Comparison of ENCODE assay signal across 8 cellular contexts in the genomic region with DNA sequence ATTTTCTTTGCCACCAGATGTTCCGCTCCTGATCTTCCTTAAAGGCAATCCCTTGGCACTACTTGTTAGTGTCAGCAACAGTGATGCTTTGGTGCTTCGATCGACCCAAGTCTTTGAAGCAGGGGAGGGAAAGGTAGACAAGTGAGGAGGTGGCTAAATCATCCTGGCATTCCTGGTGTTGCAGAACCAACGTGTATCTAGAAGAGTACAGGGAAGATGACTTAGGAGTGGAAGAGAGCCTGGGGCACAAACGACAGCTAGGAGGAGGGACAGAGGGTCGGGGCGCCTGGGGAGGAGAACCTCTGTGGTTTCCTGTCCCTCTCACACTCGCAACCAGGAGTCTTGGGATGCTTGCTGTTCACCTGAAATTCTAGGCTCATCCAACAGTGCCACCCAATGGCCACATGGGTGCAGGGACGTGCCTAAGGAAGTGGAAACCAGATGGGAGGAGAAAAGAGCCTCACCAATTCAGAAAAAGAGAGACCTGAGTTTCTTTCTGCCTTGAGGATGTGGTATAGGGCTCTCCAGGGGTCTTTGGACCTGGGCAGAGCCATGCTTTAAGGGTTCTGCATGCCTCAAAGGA. TPM values are rescaled to one million over a fixed set of nuclear protein-coding genes. Genes with fewer than 3 reads are reported as not detected.
DNase-seq lines count a peak whose midpoint lies in the region; ATAC-seq and TF ChIP-seq lines count a peak whose summit lies in the region.

No MANE protein-coding gene starts in this region.

- DNase-seq in NCI-H524 (lab: John Stamatoyannopoulos, UW) (peak; percentile 72 to 75), NCI-H524 treated with DMSO at 0.1 percent for 48 hours (lab: John Stamatoyannopoulos, UW) (no peak), NCI-H1092 treated with DMSO at 0.1 percent for 48 hours (lab: John Stamatoyannopoulos, UW) (peak; percentile 72), SK-N-DZ (ENCODE audit: low spot score) (peak; percentile 51), body of pancreas (peak; percentile 76 to 82 (median 78)), iPS-NIHi7 (ENCODE audit: extremely low spot score) (peak; percentile 78)
- peak; percentile 59 to 68 for DNase-seq in stimulated activated CD4-positive, alpha-beta T cell treated with anti-CD3 and anti-CD28 coated beads, Interleukin-2, amount 100 ng/mL, for 24 hours

- peak; percentile 60 to 90 (median 85) for TF ChIP-seq CTCF in body of pancreas (IDR thresholded peaks at IDR 0.05)

- no peaks in the 10 kb centered on the region for H3K27me3 ChIP-seq in body of pancreas

- peak; percentile 68 for ATAC-seq in body of pancreas
- no peak for ATAC-seq in GM21423 (IDR thresholded peaks at IDR 0.05; ENCODE audit: unreplicated experiment)

- H3K4me3 ChIP-seq in body of pancreas, result no peak overlapping the region

- H3K9me3 ChIP-seq in body of pancreas, result no peaks in the 10 kb centered on the region

- peaks cover 11% of the 10 kb centered on the region for H3K4me1 ChIP-seq in body of pancreas

- H3K36me3 ChIP-seq in body of pancreas (replicated peaks in 1 of 2; ENCODE audit: insufficient read depth in 1 of 2, low read depth in 2 of 2), result no peaks in the 10 kb centered on the region

- TF ChIP-seq POLR2A in body of pancreas (IDR thresholded peaks at IDR 0.05), result no peak

- WGBS in body of pancreas, 2 donors, result 11 to 17% methylated on average over 9 of the region's 9 CpGs

- intact Hi-C loops in body of pancreas (cut with DNase I), result no loop called here

- no peak overlapping the region for H3K27ac ChIP-seq in body of pancreas

RNA-seq across cellular contexts. Expression of a gene that starts 9.5 kb away (rescaled TPM):
- not detected in 2 replicates for polyA plus RNA-seq in SK-N-DZ (2014; cell fraction: cytosol; rRNA removed)
- polyA plus RNA-seq in SK-N-DZ (2014; cell fraction: nucleus; rRNA removed), result 0.12 TPM in 1 of 2 replicates, not detected in the other
- 1 to 10 TPM; 1.3 TPM for total RNA-seq in body of pancreas

RNA-seq across cellular contexts. Expression of a gene that starts 59.1 kb away (rescaled TPM):
- polyA plus RNA-seq in SK-N-DZ (2014; cell fraction: cytosol; rRNA removed), result 0.07 and 0.09 TPM in 2 replicates
- polyA plus RNA-seq in SK-N-DZ (2014; cell fraction: nucleus; rRNA removed), result 0.18 TPM in 1 of 2 replicates, not detected in the other
- 1 to 10 TPM; 1.3 to 2.3 TPM for total RNA-seq in body of pancreas
